Comparison of ENCODE assay signal across 10 cellular contexts in genomic region chr2:9637330-9637729, GRCh38. TPM values are rescaled to one million over a fixed set of nuclear protein-coding genes. Genes with fewer than 3 reads are reported as not detected.
DNase-seq lines count a peak whose midpoint lies in the region; ATAC-seq, FAIRE-seq and TF ChIP-seq lines count a peak whose summit lies in the region.
"Had no signal": no experiment of that assay in that cellular context is flagged by ENCODE, and none has a peak within 500 bp of the region (broad histone marks: within the 10 kb centered on the region; RNA-seq: fewer than 3 reads in every experiment).

No MANE protein-coding gene starts in this region.

- H4K20me1 ChIP-seq in PC-3 (ENCODE audit: low read length): no peaks in the 10 kb centered on the region
- H4K20me1 ChIP-seq in endothelial cell of umbilical vein (replicated peaks; ENCODE audit: control insufficient read depth, extremely low read depth, insufficient read depth, low read length): no peaks in the 10 kb centered on the region

- no peaks in the 10 kb centered on the region for H3K79me2 ChIP-seq in PC-3 (ENCODE audit: low read length)
- H3K79me2 ChIP-seq in endothelial cell of umbilical vein (ENCODE audit: control insufficient read depth, insufficient read depth, low read length): no peaks in the 10 kb centered on the region

- DNase-seq in GM03348 (ENCODE audit: low spot score) (peak; percentile 59), PC-3 (peak; percentile 82), endothelial cell of umbilical vein (ENCODE audit: low read depth, low spot score) (peak; percentile 36), occipital lobe (lab: John Stamatoyannopoulos, UW) (peak; percentile 29), transverse colon (no peak), iPS-NIHi11 (ENCODE audit: low spot score) (no peak), T1000 (lab: John Stamatoyannopoulos, UW) (no peak), kidney (no peak)
- DNase-seq: stimulated activated CD4-positive, alpha-beta T cell treated with anti-CD3 and anti-CD28 coated beads, Interleukin-15, amount 100 ng/mL, for 24 hours had no signal

- WGBS in transverse colon (ENCODE audit: low coverage in 1 of 2), 2 donors: 50 to 52% methylated on average over 1 to 2 of the region's 2 CpGs

- FAIRE-seq in endothelial cell of umbilical vein (lab: Jason Lieb, UNC): no peak
- no peak for FAIRE-seq in kidney (lab: Jason Lieb, UNC)

- TF ChIP-seq CTCF in PC-3 (conservative IDR thresholded peaks at IDR 0.05; ENCODE audit: low read depth, low read length) (no peak), endothelial cell of umbilical vein (IDR thresholded peaks at IDR 0.05; ENCODE audit: extremely low read depth in 1 of 2, insufficient read depth in 1 of 2, low read depth in 1 of 2, low read length in 2 of 2) (no peak), transverse colon (IDR thresholded peaks at IDR 0.05) (no peak), kidney (IDR thresholded peaks at IDR 0.05; ENCODE audit: borderline replicate concordance, extremely low read depth, insufficient read depth) (no peak)

- H3K4me2 ChIP-seq in PC-3 (ENCODE audit: low read length) (peak overlapping the region; percentile 39), endothelial cell of umbilical vein (ENCODE audit: insufficient read depth, low read length) (no peak overlapping the region)

- TF ChIP-seq EP300 in transverse colon (IDR thresholded peaks at IDR 0.05; ENCODE audit: low read depth): no peak

- H3K9me3 ChIP-seq in PC-3 (ENCODE audit: low read length): no peaks in the 10 kb centered on the region
- H3K9me3 ChIP-seq in endothelial cell of umbilical vein (replicated peaks; ENCODE audit: control insufficient read depth, insufficient read depth, low read length): no peaks in the 10 kb centered on the region
- no peaks in the 10 kb centered on the region for H3K9me3 ChIP-seq in transverse colon
- H3K9me3 ChIP-seq in kidney (ENCODE audit: control insufficient read depth in 1 of 2, low read length in 2 of 2): no peaks in the 10 kb centered on the region
- H3K9me3 ChIP-seq: suprapubic skin had no signal

- CTCF ChIA-PET in PC-3 (lab: Charles Lee) (interaction anchor here (1.5 kb wide), 1 partner anchor 66 kb away, joined by 3 read pairs; no protein-coding TSS in a partner anchor), endothelial cell of umbilical vein (lab: Charles Lee) (interaction anchor here (0.8 to 3.1 kb wide), 4 partner anchors 38 to 133 kb away, joined by 3 to 17 read pairs (median 4); no protein-coding TSS in a partner anchor)

- peak; percentile 55 for ATAC-seq in PC-3

- H3K36me3 ChIP-seq in PC-3 (ENCODE audit: low read depth, low read length) (no peaks in the 10 kb centered on the region), endothelial cell of umbilical vein (ENCODE audit: control insufficient read depth in 2 of 2, extremely low read depth in 1 of 2, insufficient read depth in 2 of 2, low read length in 2 of 2) (no peaks in the 10 kb centered on the region), transverse colon (no peaks in the 10 kb centered on the region), kidney (ENCODE audit: control insufficient read depth in 1 of 2, insufficient read depth in 2 of 2, low read length in 2 of 2) (no peaks in the 10 kb centered on the region)
- H3K36me3 ChIP-seq: suprapubic skin had no signal

- H3K4me3 ChIP-seq in PC-3 (ENCODE audit: low read length): no peak overlapping the region
- no peak overlapping the region for H3K4me3 ChIP-seq in endothelial cell of umbilical vein (replicated peaks in 1 of 3; ENCODE audit: insufficient read depth in 1 of 3, low read depth in 1 of 3, low read length in 3 of 3)
- no peak overlapping the region for H3K4me3 ChIP-seq in transverse colon
- H3K4me3 ChIP-seq in kidney (ENCODE audit: low read length in 2 of 2): no peak overlapping the region
- H3K4me3 ChIP-seq: suprapubic skin had no signal

- no peaks in the 10 kb centered on the region for H3K9me1 ChIP-seq in endothelial cell of umbilical vein (replicated peaks; ENCODE audit: control insufficient read depth, extremely low read depth, insufficient read depth, low read length)

- BruUV-seq in PC-3 (replicated peaks; lab: Mats Ljungman, UMichigan) (no TSS peak), endothelial cell of umbilical vein (replicated peaks; lab: Mats Ljungman, UMichigan) (no TSS peak)

- in situ Hi-C loops in transverse colon (cut with MboI; ENCODE audit: low pct_ligation_motif_present in 1 of 4, low pct_unique_long_range_greater_than_20kb in 1 of 4, low sequenced_read_pairs in 3 of 4): loop anchor here in 1 of 4 donors (10.0 kb wide), 1 partner anchor 83 kb away; the partner anchor contains the start of gene ADAM17

- intact Hi-C loops in PC-3 (cut with micrococcal nuclease) (loop anchor here (10.0 kb wide), 1 partner anchor 147 kb away; no protein-coding TSS in a partner anchor), endothelial cell of umbilical vein (cut with micrococcal nuclease) (loop anchor here (10.0 kb wide), 1 partner anchor 407 kb away; the partner anchor contains the start of gene KLF11), transverse colon (cut with DNase I; ENCODE audit: low total_unique reads) (no loop called here), kidney (cut with DNase I) (no loop called here)

- no peak overlapping the region for H3K9ac ChIP-seq in PC-3 (ENCODE audit: low read length)
- H3K9ac ChIP-seq in endothelial cell of umbilical vein (replicated peaks; ENCODE audit: extremely low read depth, insufficient read depth, low read length): no peak overlapping the region
- no peak overlapping the region for H3K9ac ChIP-seq in kidney (ENCODE audit: low read length in 2 of 2)

- H2AFZ ChIP-seq in PC-3 (ENCODE audit: low read length): no peak overlapping the region
- H2AFZ ChIP-seq in endothelial cell of umbilical vein (ENCODE audit: low read depth, low read length): no peak overlapping the region

- POLR2A ChIA-PET in PC-3 (lab: Charles Lee; ENCODE audit: unreplicated experiment): interaction anchor here (0.5 kb wide), 1 partner anchor 474 kb away, joined by 3 read pairs; no protein-coding TSS in a partner anchor
- POLR2A ChIA-PET in endothelial cell of umbilical vein (lab: Charles Lee): interaction anchor here (1.8 kb wide), 1 partner anchor 8 kb away, joined by 10 read pairs; the partner anchor contains the start of gene YWHAQ

- H3K4me1 ChIP-seq in PC-3 (ENCODE audit: insufficient read depth, low read length) (peaks cover 35% of the 10 kb centered on the region), endothelial cell of umbilical vein (ENCODE audit: control insufficient read depth, extremely low read depth, insufficient read depth, low read length) (peaks cover 19% of the 10 kb centered on the region), transverse colon (peaks cover 0 to 17% (median 3%) of the 10 kb centered on the region in 4 donors), kidney (ENCODE audit: control insufficient read depth in 1 of 2, insufficient read depth in 1 of 2, low read depth in 1 of 2, low read length in 2 of 2) (peaks cover 5 to 10% of the 10 kb centered on the region in 2 donors)

- H3K27ac ChIP-seq in PC-3 (ENCODE audit: low read length): peak overlapping the region; percentile 49
- no peak overlapping the region for H3K27ac ChIP-seq in endothelial cell of umbilical vein (ENCODE audit: insufficient read depth, low read depth, low read length)
- peak overlapping the region in 1 of 4 donors; percentile 11 for H3K27ac ChIP-seq in transverse colon
- H3K27ac ChIP-seq in kidney (ENCODE audit: low read depth in 2 of 2, low read length in 2 of 2): no peak overlapping the region
- H3K27ac ChIP-seq: suprapubic skin had no signal

- H3F3A ChIP-seq in PC-3 (ENCODE audit: low read length, unreplicated experiment): no peaks in the 10 kb centered on the region

- no peaks in the 10 kb centered on the region for H3K9me2 ChIP-seq in PC-3 (replicated peaks; ENCODE audit: low read length)

- TF ChIP-seq POLR2A in endothelial cell of umbilical vein (IDR thresholded peaks at IDR 0.05; ENCODE audit: low read depth, low read length) (no peak), transverse colon (IDR thresholded peaks at IDR 0.05) (no peak)

- dilution Hi-C loops in endothelial cell of umbilical vein (cut with MboI; ENCODE audit: extremely low pct_ligation_motif_present, low sequenced_read_pairs): no loop called here

- H3K27me3 ChIP-seq in PC-3 (ENCODE audit: low read length): no peaks in the 10 kb centered on the region
- H3K27me3 ChIP-seq in endothelial cell of umbilical vein (ENCODE audit: control insufficient read depth in 2 of 2, insufficient read depth in 2 of 2, low read length in 2 of 2): peaks cover 0 to 2% of the 10 kb centered on the region in 2 experiments
- H3K27me3 ChIP-seq in transverse colon: no peaks in the 10 kb centered on the region
- H3K27me3 ChIP-seq: suprapubic skin had no signal

TF ChIP-seq in endothelial cell of umbilical vein, 7 proteins besides CTCF, POLR2A, EP300 and RAD21:
- TF ChIP-seq FOS (IDR thresholded peaks at IDR 0.05; ENCODE audit: borderline replicate concordance, insufficient read depth, low read length): peak; percentile 74
- peak; percentile 59 for TF ChIP-seq GATA2 (IDR thresholded peaks at IDR 0.05; ENCODE audit: insufficient read depth, insufficient read length, low read depth, low read length)
- TF ChIP-seq EZH2 (IDR thresholded peaks at IDR 0.05; ENCODE audit: borderline replicate concordance, low read depth, low read length, severe bottlenecking): no peak
- no peak for TF ChIP-seq MAX (IDR thresholded peaks at IDR 0.05; ENCODE audit: insufficient read depth, insufficient read length)
- TF ChIP-seq MYC (IDR thresholded peaks at IDR 0.05; ENCODE audit: low read depth, low read length): no peak
- TF ChIP-seq JUN (IDR thresholded peaks at IDR 0.05; ENCODE audit: borderline replicate concordance, insufficient read depth, insufficient read length, low read depth): peak; percentile 80
- no peak for TF ChIP-seq POLR2AphosphoS5 (IDR thresholded peaks at IDR 0.05; ENCODE audit: insufficient read depth, low read depth, low read length)

RNA-seq across cellular contexts. Expression of gene YWHAQ, which starts 6.5 kb away (rescaled TPM):
- total RNA-seq in PC-3 (2014; rRNA removed) (354 and 377 TPM in 2 replicates), endothelial cell of umbilical vein (347 and 456 TPM in 2 replicates), occipital lobe (535 TPM), transverse colon (100 to 1,000 TPM in 3 of 4 donors, 10 to 100 TPM in 1; 84.0 to 189 (median 145) TPM), kidney (262 TPM)
- polyA plus RNA-seq in endothelial cell of umbilical vein (188 and 217 TPM in 2 replicates), kidney (ENCODE audit: insufficient read depth, low read depth, low replicate concordance) (168 TPM)
- 256 and 260 TPM in 2 replicates for polyA plus RNA-seq in endothelial cell of umbilical vein (2011; cell fraction: cytosol; rRNA removed)
- polyA plus RNA-seq in endothelial cell of umbilical vein (2011; cell fraction: nucleus; rRNA removed): 100.0 and 127 TPM in 2 replicates
- polyA plus RNA-seq in endothelial cell of umbilical vein (2012): 374 and 512 TPM in 2 replicates
- polyA minus RNA-seq in endothelial cell of umbilical vein: 197 and 225 TPM in 2 replicates
- polyA minus RNA-seq in endothelial cell of umbilical vein (2011; cell fraction: cytosol; rRNA and poly(A)+ RNA removed): 225 TPM
- polyA minus RNA-seq in endothelial cell of umbilical vein (2011; cell fraction: nucleus; rRNA and poly(A)+ RNA removed): 75.0 and 81.4 TPM in 2 replicates

Comparison
In these comparisons a context has a peak if more than half of its experiments do, and no peak if none do; other contexts are left out.
1. DNase-seq: peak in GM03348 (single experiment), PC-3 (single experiment), endothelial cell of umbilical vein (single experiment) and occipital lobe (single experiment); none in transverse colon (single experiment), iPS-NIHi11 (single experiment), T1000 (single experiment) and kidney (single experiment).
2. intact Hi-C loops: an anchor here in PC-3 (10.0 kb wide) and endothelial cell of umbilical vein (10.0 kb wide); none called in transverse colon and kidney.